Comparison of ENCODE assay signal across 8 cellular contexts in the genomic region with DNA sequence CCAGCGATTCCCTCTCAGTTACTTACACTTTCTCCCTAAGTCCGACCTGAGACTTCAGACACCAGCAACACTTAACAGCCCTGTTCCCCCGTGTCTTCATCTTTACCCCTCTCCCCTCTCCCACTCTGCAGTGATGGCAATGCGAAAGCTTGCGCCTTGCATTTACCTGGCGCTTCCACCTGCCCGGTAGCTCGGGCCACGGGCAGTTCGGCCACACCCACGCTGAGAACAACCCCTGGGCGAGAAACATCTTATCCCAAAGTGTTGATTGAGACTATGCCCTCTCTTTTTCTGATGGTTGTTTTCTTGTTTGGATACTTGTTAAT.
DNase-seq lines count a peak whose midpoint lies in the region; ATAC-seq and TF ChIP-seq lines count a peak whose summit lies in the region.

No MANE protein-coding gene starts in this region.

- DNase-seq in activated effector memory CD4-positive, alpha-beta T cell treated with anti-CD3 and anti-CD28 coated beads, Interleukin-2, amount 50 U/mL, for 16 hours, result peak; percentile 64
- no peak for DNase-seq in activated effector memory CD4-positive, alpha-beta T cell treated with Interleukin-2 at 50 U/mL for 16 hours
- DNase-seq in NAMALWA (ENCODE audit: low spot score) (peak; percentile 59), NCI-H1436 treated with DMSO at 0.1 percent for 48 hours (lab: John Stamatoyannopoulos, UW) (no peak)
- DNase-seq in central memory CD4-positive, alpha-beta T cell, result no peak

- H3K27me3 ChIP-seq in duodenal mucosa (ENCODE audit: control insufficient read depth in 1 of 2, insufficient read depth in 2 of 2, low read length in 2 of 2) (no peaks in the 10 kb centered on the region), neutrophil (no peaks in the 10 kb centered on the region)

- H3K36me3 ChIP-seq in duodenal mucosa (ENCODE audit: control insufficient read depth in 1 of 2, insufficient read depth in 2 of 2, low read length in 2 of 2) (peaks cover 0 to 3% of the 10 kb centered on the region in 2 donors), neutrophil (no peaks in the 10 kb centered on the region)

- H3K27ac ChIP-seq in duodenal mucosa (ENCODE audit: low read depth, low read length) (peak overlapping the region; percentile 84), neutrophil (peak overlapping the region; percentile 86)

- peak overlapping the region; percentile 89 to 100 for H3K4me3 ChIP-seq in duodenal mucosa (ENCODE audit: low read depth in 1 of 2, low read length in 2 of 2)
- H3K4me3 ChIP-seq in neutrophil (ENCODE audit: low read depth in 1 of 2, low read length in 1 of 2), result peak overlapping the region; percentile 85 to 86

- H3K9me3 ChIP-seq in duodenal mucosa (ENCODE audit: control insufficient read depth in 1 of 2, low read length in 2 of 2) (no peaks in the 10 kb centered on the region), neutrophil (no peaks in the 10 kb centered on the region)

- H3K4me1 ChIP-seq in duodenal mucosa (ENCODE audit: control insufficient read depth in 1 of 2, insufficient read depth in 2 of 2, low read length in 2 of 2) (peaks cover 12 to 19% of the 10 kb centered on the region in 2 donors), neutrophil (ENCODE audit: control insufficient read depth in 1 of 2, insufficient read depth in 1 of 2, low read depth in 1 of 2, low read length in 1 of 2) (peaks cover 45 to 47% of the 10 kb centered on the region in 2 experiments)

- peak overlapping the region; percentile 89 to 91 for H3K9ac ChIP-seq in duodenal mucosa (ENCODE audit: low read depth in 1 of 2, low read length in 2 of 2)

- no peak for TF ChIP-seq CTCF in neutrophil (IDR thresholded peaks at IDR 0.05)

- ATAC-seq in HG03135 (IDR thresholded peaks at IDR 0.05; ENCODE audit: unreplicated experiment), result no peak

Comparison
In these comparisons a context has a peak if more than half of its experiments do, and no peak if none do; other contexts are left out.
1. DNase-seq: peak in activated effector memory CD4-positive, alpha-beta T cell treated with anti-CD3 and anti-CD28 coated beads, Interleukin-2, amount 50 U/mL, for 16 hours (single experiment) and NAMALWA (single experiment); none in activated effector memory CD4-positive, alpha-beta T cell treated with Interleukin-2 at 50 U/mL for 16 hours (single experiment), central memory CD4-positive, alpha-beta T cell (single experiment) and NCI-H1436 treated with DMSO at 0.1 percent for 48 hours (single experiment).